In genomic region chr7:112575864-112576263, GRCh38 we compare ENCODE assay signal across 19 cellular contexts.
"Had no signal": no experiment of that assay in that cellular context is flagged by ENCODE, and none has a peak within 500 bp of the region (broad histone marks: within the 10 kb centered on the region; RNA-seq: fewer than 3 reads in every experiment).

No MANE protein-coding gene starts in this region.

- H3K9me3 ChIP-seq: esophagus muscularis mucosa, upper lobe of left lung had no signal

- H3K4me2 ChIP-seq: hepatocyte had no signal

- DNase-seq: activated CD4-positive, alpha-beta memory T cell treated with anti-CD3 and anti-CD28 coated beads for 36 hours; activated CD4-positive, alpha-beta T cell treated with anti-CD3 and anti-CD28 coated beads for 4 hours; activated naive CD4-positive, alpha-beta T cell; activated naive CD8-positive, alpha-beta T cell treated with anti-CD3 and anti-CD28 coated beads for 36 hours; activated T-cell treated with anti-CD3 and anti-CD28 coated beads for 4 hours; amniotic stem cell; central memory CD4-positive, alpha-beta T cell; nephron progenitor cell; nucleus accumbens; posterior cingulate gyrus; stimulated activated CD4-positive, alpha-beta T cell treated with anti-CD3 and anti-CD28 coated beads, Interleukin-15, amount 100 ng/mL, for 24 hours; stimulated activated CD4-positive, alpha-beta T cell treated with anti-CD3 and anti-CD28 coated beads, Interleukin-2, amount 100 ng/mL, for 48 hours; stimulated activated naive CD8-positive, alpha-beta T cell treated with anti-CD3 and anti-CD28 coated beads, Interleukin-15, amount 100 ng/mL, for 72 hours; T-helper 2 cell; upper lobe of left lung had no signal

- H3K27ac ChIP-seq: esophagus muscularis mucosa, hepatocyte, skin epidermis, upper lobe of left lung had no signal

- H3K4me3 ChIP-seq: esophagus muscularis mucosa, hepatocyte, lung, skin epidermis, upper lobe of left lung had no signal

- ATAC-seq: stimulated activated naive CD8-positive, alpha-beta T cell treated with anti-CD3 and anti-CD28 coated beads, Interleukin-15, amount 100 ng/mL, for 72 hours had no signal

- H3K27me3 ChIP-seq: esophagus muscularis mucosa, hepatocyte, upper lobe of left lung had no signal

- H3K4me1 ChIP-seq: upper lobe of left lung had no signal

- H3K36me3 ChIP-seq: esophagus muscularis mucosa, upper lobe of left lung had no signal
